Comparison of ENCODE assay signal across 8 cellular contexts in the genomic region with DNA sequence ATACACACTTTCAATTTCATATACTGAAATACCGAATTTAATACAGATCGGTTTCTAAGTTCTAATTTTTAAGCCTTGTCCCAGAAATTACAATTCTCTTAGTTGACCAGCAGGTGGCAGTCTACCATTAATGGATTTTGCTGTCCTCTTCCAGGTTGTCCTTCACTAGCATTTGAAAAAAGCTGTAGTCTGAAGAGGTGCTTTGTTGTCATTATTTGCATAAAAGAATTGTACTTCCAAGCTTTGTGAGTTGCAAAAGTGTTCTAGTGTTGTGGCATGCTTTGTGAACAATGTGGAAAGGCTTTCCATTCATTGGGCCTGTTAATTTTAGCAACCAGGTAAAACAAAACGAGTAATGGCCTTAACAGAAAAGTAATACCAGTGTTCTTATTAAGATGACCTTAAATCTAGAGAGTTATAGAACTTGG.
DNase-seq lines count a peak whose midpoint lies in the region; ATAC-seq, FAIRE-seq and TF ChIP-seq lines count a peak whose summit lies in the region.

No MANE protein-coding gene starts in this region.

- H3K36me3 ChIP-seq in BJ (ENCODE audit: control insufficient read depth, insufficient read depth, low read length) (no peaks in the 10 kb centered on the region), brain microvascular endothelial cell (replicated peaks) (peaks cover 2% of the 10 kb centered on the region), HepG2 (replicated peaks in 1 of 2; ENCODE audit: control insufficient read depth in 1 of 2, insufficient read depth in 2 of 2, low read length in 2 of 2) (peaks cover 2 to 19% of the 10 kb centered on the region in 2 experiments; a peak in 4 of 5 replicates), upper lobe of right lung (peaks cover 24% of the 10 kb centered on the region)

- no TSS peak for BruUV-seq in HepG2 (replicated peaks; lab: Mats Ljungman, UMichigan)

- CTCF ChIA-PET in BJ (lab: Yijun Ruan, JAX): interaction anchor here (0.6 to 2.0 kb wide), 4 partner anchors 12 to 994 kb away, joined by 3 to 11 read pairs (median 4); no protein-coding TSS in a partner anchor
- CTCF ChIA-PET in HepG2 (lab: Yijun Ruan, JAX; ENCODE audit: low intra/inter-chr PET ratio, low total read pairs): interaction anchor here (1.3 kb wide), 1 partner anchor 175 kb away, joined by 4 read pairs; no protein-coding TSS in a partner anchor

- TF ChIP-seq RAD21 in HepG2 (CRISPR knock-in tag; IDR thresholded peaks at IDR 0.05): peak; percentile 82

- intact Hi-C loops in HepG2 (cut with micrococcal nuclease; ENCODE audit: unreplicated experiment) (loop anchor here (1.0 to 5.0 kb wide), 6 partner anchors 122 to 879 kb away; partner anchors contain the start of gene PROX1), upper lobe of right lung (cut with DNase I) (no loop called here), lower leg skin (cut with DNase I; ENCODE audit: low total_unique reads) (no loop called here)

- no peak overlapping the region for H3K9ac ChIP-seq in HepG2 (ENCODE audit: insufficient read depth, low read depth, low read length)

- H3K27me3 ChIP-seq in BJ (ENCODE audit: control insufficient read depth, insufficient read depth, low read length): no peaks in the 10 kb centered on the region
- no peaks in the 10 kb centered on the region for H3K27me3 ChIP-seq in brain microvascular endothelial cell (replicated peaks)
- H3K27me3 ChIP-seq in HepG2 (ENCODE audit: control insufficient read depth in 1 of 2, insufficient read depth in 2 of 2, low read length in 2 of 2): no peaks in the 10 kb centered on the region
- no peaks in the 10 kb centered on the region for H3K27me3 ChIP-seq in upper lobe of right lung

- H3K9me3 ChIP-seq in HepG2 (ENCODE audit: low read length): no peaks in the 10 kb centered on the region
- H3K9me3 ChIP-seq in upper lobe of right lung: no peaks in the 10 kb centered on the region

- POLR2A ChIA-PET in BJ (lab: Charles Lee) (no interaction called here), HepG2 (lab: Yijun Ruan, JAX) (interaction anchor here (0.6 to 1.0 kb wide), 2 partner anchors 128 to 783 kb away, joined by 3 read pairs; no protein-coding TSS in a partner anchor)

- TF ChIP-seq EP300 in HepG2 (IDR thresholded peaks at IDR 0.05; ENCODE audit: low read depth in 2 of 2, low read length in 2 of 2) (no peak), HepG2 (CRISPR knock-in tag; IDR thresholded peaks at IDR 0.05; ENCODE audit: borderline replicate concordance) (no peak)

- H3K4me3 ChIP-seq in BJ (ENCODE audit: low read depth, low read length): no peak overlapping the region
- no peak overlapping the region for H3K4me3 ChIP-seq in brain microvascular endothelial cell (ENCODE audit: low read depth, low read length)
- no peak overlapping the region for H3K4me3 ChIP-seq in HepG2 (replicated peaks in 1 of 3; ENCODE audit: insufficient read depth in 1 of 3, low read depth in 2 of 3, low read length in 3 of 3)
- H3K4me3 ChIP-seq in upper lobe of right lung: no peak overlapping the region
- no peak overlapping the region for H3K4me3 ChIP-seq in lower leg skin (ENCODE audit: low read depth, poor library complexity, severe bottlenecking)

- DNase-seq in BJ (ENCODE audit: low read depth): peak; percentile 4
- DNase-seq in GM12892 (ENCODE audit: insufficient read length): no peak
- peak; percentile 40 to 69 for DNase-seq in NCI-H526 (lab: John Stamatoyannopoulos, UW)
- DNase-seq in brain microvascular endothelial cell: peak; percentile 14
- peak; percentile 73 for DNase-seq in HepG2 (ENCODE audit: low spot score)
- DNase-seq in upper lobe of right lung: no peak
- DNase-seq in lower leg skin (ENCODE audit: low spot score in 2 of 2): no peak

- H4K20me1 ChIP-seq in HepG2 (ENCODE audit: insufficient read depth, low read length): no peaks in the 10 kb centered on the region

- FAIRE-seq in GM12892 (lab: Jason Lieb, UNC): peak; percentile 83
- FAIRE-seq in HepG2 (lab: Jason Lieb, UNC): peak; percentile 68

- TF ChIP-seq CTCF in BJ (IDR thresholded peaks at IDR 0.05; ENCODE audit: insufficient read depth, low read depth, low read length) (peak; percentile 71), brain microvascular endothelial cell (IDR thresholded peaks at IDR 0.05; ENCODE audit: low read depth, low read length, missing control alignments) (peak; percentile 64), HepG2 (CRISPR knock-in tag; IDR thresholded peaks at IDR 0.05) (peak; percentile 79), upper lobe of right lung (IDR thresholded peaks at IDR 0.05) (peak; percentile 87), lower leg skin (IDR thresholded peaks at IDR 0.05) (no peak)

- in situ Hi-C loops in brain microvascular endothelial cell (cut with HindIII; ENCODE audit: low pct_ligation_motif_present, low sequenced_read_pairs) (no loop called here), HepG2 (cut with HindIII; ENCODE audit: extremely low pct_ligation_motif_present, low pct_unique_long_range_greater_than_20kb) (loop anchor here (5.0 to 25.0 kb wide), 3 partner anchors 173 to 880 kb away; partner anchors contain the start of gene PROX1)

- H3K27ac ChIP-seq in brain microvascular endothelial cell (no peak overlapping the region), HepG2 (ENCODE audit: extremely low read length, insufficient read depth, low read length) (no peak overlapping the region), upper lobe of right lung (no peak overlapping the region)

- H3K4me1 ChIP-seq in HepG2 (ENCODE audit: insufficient read depth, low read length) (peaks cover 19% of the 10 kb centered on the region), upper lobe of right lung (no peaks in the 10 kb centered on the region)

- H2AFZ ChIP-seq in HepG2 (ENCODE audit: low read length): no peak overlapping the region

- no peak overlapping the region for H3K4me2 ChIP-seq in HepG2 (ENCODE audit: low read depth, low read length)

- TF ChIP-seq POLR2A in GM12892 (IDR thresholded peaks at IDR 0.05; ENCODE audit: low read depth, low read length): no peak
- TF ChIP-seq POLR2A in HepG2 (IDR thresholded peaks at IDR 0.05; ENCODE audit: insufficient read depth in 1 of 2, low read depth in 2 of 2, low read length in 2 of 2): no peak
- no peak for TF ChIP-seq POLR2A in lower leg skin (IDR thresholded peaks at IDR 0.05)

- WGBS in HepG2 (ENCODE audit: low lambda C conversion rate): 45% methylated on average over 3 of the region's 3 CpGs
- 48 to 49% methylated on average over 3 of the region's 3 CpGs for WGBS in lower leg skin, 2 donors

- ATAC-seq in HG03432 (IDR thresholded peaks at IDR 0.05; ENCODE audit: unreplicated experiment) (peak; percentile 78), HepG2 (peak; percentile 54), upper lobe of right lung (peak; percentile 59)

- H3K79me2 ChIP-seq in HepG2 (ENCODE audit: insufficient read depth, low read length): no peaks in the 10 kb centered on the region

TF ChIP-seq in HepG2, 621 proteins besides CTCF, POLR2A, EP300 and RAD21:
- TF ChIP-seq ZNF746 (CRISPR knock-in tag; IDR thresholded peaks at IDR 0.05) (no peak), GATAD2A (CRISPR knock-in tag; IDR thresholded peaks at IDR 0.05) (peak; percentile 46; the same call in 1 of the 2 replicates), ZIK1 (CRISPR knock-in tag; IDR thresholded peaks at IDR 0.05; ENCODE audit: borderline replicate concordance, low read depth) (no peak), STAG1 (CRISPR knock-in tag; IDR thresholded peaks at IDR 0.05) (peak; percentile 92), SMC3 (IDR thresholded peaks at IDR 0.05; ENCODE audit: low read length) (peak; percentile 81), HDAC2 (CRISPR knock-in tag; IDR thresholded peaks at IDR 0.05) (no peak), ISL2 (CRISPR knock-in tag; IDR thresholded peaks at IDR 0.05) (peak; percentile 44; the same call in 1 of the 2 replicates), SOX6 (IDR thresholded peaks at IDR 0.05) (no peak), SOX6 (CRISPR knock-in tag; IDR thresholded peaks at IDR 0.05) (peak; percentile 55; the same call in 1 of the 2 replicates), HNRNPL (IDR thresholded peaks at IDR 0.05; ENCODE audit: low read depth, low read length) (no peak), ELF4 (CRISPR knock-in tag; IDR thresholded peaks at IDR 0.05; ENCODE audit: borderline replicate concordance) (0 out of 2 replicates have a peak, but pooled peaks have one; percentile 21), ZNF24 (IDR thresholded peaks at IDR 0.05) (0 out of 2 replicates have a peak, but pooled peaks have one; percentile 31), ZBTB34 (CRISPR knock-in tag; IDR thresholded peaks at IDR 0.05) (no peak), SOX5 (CRISPR knock-in tag; IDR thresholded peaks at IDR 0.05; ENCODE audit: borderline replicate concordance) (peak; percentile 33; the same call in 1 of the 2 replicates), SOX13 (IDR thresholded peaks at IDR 0.05) (no peak), SOX13 (CRISPR knock-in tag; conservative IDR thresholded peaks at IDR 0.05 in 1 of 2, IDR thresholded peaks at IDR 0.05 in 1 of 2) (peak in 1 of 2 experiments; percentile 68; a peak in 2 of 4 replicates)

Comparison
In these comparisons a context has a peak if more than half of its experiments do, and no peak if none do; other contexts are left out.
1. DNase-seq: peak in BJ (single experiment), NCI-H526 (2 of 2), brain microvascular endothelial cell (single experiment) and HepG2 (single experiment); none in GM12892 (single experiment), upper lobe of right lung (single experiment) and lower leg skin (0 of 2).
2. CTCF ChIP-seq: peak in BJ (single experiment), brain microvascular endothelial cell (single experiment), HepG2 (single experiment) and upper lobe of right lung (single experiment); none in lower leg skin (0 of 3).
3. Peak in every context shown above with its lines, with median percentiles within 50 percentile points of each other: ATAC-seq.